In the genomic region with DNA sequence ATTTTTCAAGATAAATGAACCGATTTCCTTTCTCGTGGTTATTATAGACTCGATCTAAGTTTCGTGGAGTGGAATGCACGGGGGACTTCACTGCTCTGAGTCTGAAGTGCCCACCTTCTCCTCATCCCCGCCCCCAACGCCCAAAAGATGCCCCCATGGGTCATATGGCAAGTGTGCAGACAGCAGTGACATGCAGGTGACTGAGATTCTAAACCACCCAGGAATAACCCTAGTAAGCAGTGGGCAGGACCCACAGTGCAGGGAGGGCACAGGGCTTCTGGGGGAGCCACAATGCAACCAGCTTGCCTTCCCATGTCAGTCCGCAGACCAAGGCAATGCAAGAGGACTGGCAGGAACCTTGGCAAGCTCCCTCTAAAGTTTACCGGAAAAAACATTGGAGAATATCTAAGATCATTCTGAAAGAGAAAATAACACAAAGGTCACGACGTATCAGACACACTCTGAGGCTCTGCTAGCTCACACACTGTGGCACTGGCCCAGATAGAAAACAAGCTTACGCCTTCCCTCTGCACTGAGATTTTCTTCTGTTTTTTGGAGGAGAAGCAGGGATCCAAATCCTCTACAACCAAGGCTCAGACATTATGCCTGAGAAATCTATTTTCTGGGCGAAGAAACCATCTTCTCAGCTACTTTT, we compare ENCODE assay signal across 26 cellular contexts.
DNase-seq lines count a peak whose midpoint lies in the region; ATAC-seq, FAIRE-seq and TF ChIP-seq lines count a peak whose summit lies in the region.
"Had no signal": no experiment of that assay in that cellular context is flagged by ENCODE, and none has a peak within 500 bp of the region (broad histone marks: within the 10 kb centered on the region; RNA-seq: fewer than 3 reads in every experiment).

No MANE protein-coding gene starts in this region.

- H3K4ac ChIP-seq in mesenchymal stem cell (ENCODE audit: low read depth in 1 of 2, low read length in 2 of 2) = no peak overlapping the region

- ATAC-seq in right lobe of liver (peak; percentile 67 to 78 (median 74)), HepG2 (no peak)
- ATAC-seq in effector memory CD8-positive, alpha-beta T cell (replicated peaks) = no peak
- ATAC-seq in activated CD8-positive, alpha-beta memory T cell treated with anti-CD3 and anti-CD28 coated beads, Interleukin-2, amount 10 ng/mL, durations not matched to agents 7 days and 5 days = no peak
- ATAC-seq: activated CD8-positive, alpha-beta T cell treated with anti-CD3 and anti-CD28 coated beads, Interleukin-2, amount 10 ng/mL, durations not matched to agents 7 days and 5 days had no signal

- H3K27ac Mint-ChIP-seq in effector memory CD8-positive, alpha-beta T cell = peak overlapping the region; percentile 19 to 49
- H3K27ac Mint-ChIP-seq in activated CD8-positive, alpha-beta memory T cell treated with anti-CD3 and anti-CD28 coated beads, Interleukin-2, amount 10 ng/mL, durations not matched to agents 7 days and 5 days = no peak overlapping the region
- H3K27ac Mint-ChIP-seq: activated CD8-positive, alpha-beta T cell treated with anti-CD3 and anti-CD28 coated beads, Interleukin-2, amount 10 ng/mL, durations not matched to agents 7 days and 5 days; activated naive CD8-positive, alpha-beta T cell had no signal

- no peak overlapping the region for H2BK15ac ChIP-seq in mesenchymal stem cell (ENCODE audit: low read depth, poor library complexity, severe bottlenecking)

- TF ChIP-seq POLR2A in right lobe of liver (IDR thresholded peaks at IDR 0.05) (no peak), HepG2 (IDR thresholded peaks at IDR 0.05; ENCODE audit: insufficient read depth in 1 of 2, low read depth in 2 of 2, low read length in 2 of 2) (no peak)

- H4K8ac ChIP-seq in mesenchymal stem cell (ENCODE audit: low read length) = no peak overlapping the region

- no peak overlapping the region for H2AK5ac ChIP-seq in mesenchymal stem cell (ENCODE audit: low read length, severe bottlenecking)

- DNase-seq in right lobe of liver (no peak), HepG2 (ENCODE audit: low spot score) (no peak), mesenchymal stem cell (no peak), urothelium cell line (ENCODE audit: low spot score) (no peak), NCI-H1105 treated with DMSO at 0.1 percent for 48 hours (lab: John Stamatoyannopoulos, UW) (no peak), SIG-M5 treated with dmso at 0.1 percent for 504 hours (lab: John Stamatoyannopoulos, UW; ENCODE audit: unreplicated experiment) (no peak)
- no peak for DNase-seq in effector memory CD8-positive, alpha-beta T cell
- DNase-seq in activated CD8-positive, alpha-beta memory T cell treated with anti-CD3 and anti-CD28 coated beads, Interleukin-2, amount 10 ng/mL, durations not matched to agents 7 days and 5 days = no peak
- DNase-seq: activated CD4-positive, alpha-beta T cell treated with anti-CD3 and anti-CD28 coated beads for 1 hour; activated CD8-positive, alpha-beta T cell treated with anti-CD3 and anti-CD28 coated beads, Interleukin-2, amount 10 ng/mL, durations not matched to agents 7 days and 5 days; activated effector memory CD4-positive, alpha-beta T cell treated with Interleukin-2 at 50 U/mL for 16 hours; activated T-cell treated with anti-CD3 and anti-CD28 coated beads for 4 hours; DMS79; head of caudate nucleus; IMR-90; kidney glomerular epithelial cell; NCI-H2029 treated with DMSO at 0.1 percent for 48 hours; NCI-H226; NCI-H69; nucleus accumbens; stomach; T-helper 1 cell; trophoblast cell had no signal

- CTCF ChIA-PET in HepG2 (lab: Yijun Ruan, JAX; ENCODE audit: low intra/inter-chr PET ratio, low total read pairs) = no interaction called here
- CTCF ChIA-PET in activated CD8-positive, alpha-beta memory T cell treated with anti-CD3 and anti-CD28 coated beads, Interleukin-2, amount 10 ng/mL, durations not matched to agents 7 days and 5 days (lab: Charles Lee) = no interaction called here

- FAIRE-seq in HepG2 (lab: Jason Lieb, UNC) = no peak
- FAIRE-seq in urothelium cell line (lab: Jason Lieb, UNC) = peak; percentile 44
- FAIRE-seq: RCC 7860 had no signal

- intact Hi-C loops in right lobe of liver (cut with DNase I) = no loop called here
- intact Hi-C loops in HepG2 (cut with micrococcal nuclease; ENCODE audit: unreplicated experiment) = no loop called here

- WGBS in right lobe of liver (ENCODE audit: insufficient coverage, low coverage, low lambda C conversion rate, missing lambda C conversion rate) = 68% methylated on average over 12 of the region's 13 CpGs
- WGBS in HepG2 (ENCODE audit: low lambda C conversion rate) = 90% methylated on average over 13 of the region's 13 CpGs
- WGBS in mesenchymal stem cell = 92% methylated on average over 13 of the region's 13 CpGs

- no peak overlapping the region for H2BK5ac ChIP-seq in mesenchymal stem cell (ENCODE audit: low read depth, low read length, poor library complexity, severe bottlenecking)

- H3K4me1 ChIP-seq in right lobe of liver = peaks cover 0 to 12% (median 3%) of the 10 kb centered on the region in 4 donors
- no peaks in the 10 kb centered on the region for H3K4me1 ChIP-seq in HepG2 (ENCODE audit: insufficient read depth, low read length)
- peaks cover 2% of the 10 kb centered on the region for H3K4me1 ChIP-seq in mesenchymal stem cell (ENCODE audit: control insufficient read depth, insufficient read depth, low read depth, low read length)
- H3K4me1 ChIP-seq: prostate gland had no signal

- no peak overlapping the region for H2AFZ ChIP-seq in HepG2 (ENCODE audit: low read length)
- no peak overlapping the region for H2AFZ ChIP-seq in mesenchymal stem cell (ENCODE audit: low read depth, low read length)

- H3K79me2 ChIP-seq in HepG2 (ENCODE audit: insufficient read depth, low read length) = no peaks in the 10 kb centered on the region

- BruUV-seq in HepG2 (replicated peaks; lab: Mats Ljungman, UMichigan) = no TSS peak

- peaks cover 5% of the 10 kb centered on the region for H3K36me3 Mint-ChIP-seq in effector memory CD8-positive, alpha-beta T cell (ENCODE audit: insufficient read depth)
- no peaks in the 10 kb centered on the region for H3K36me3 Mint-ChIP-seq in activated CD8-positive, alpha-beta memory T cell treated with anti-CD3 and anti-CD28 coated beads, Interleukin-2, amount 10 ng/mL, durations not matched to agents 7 days and 5 days
- H3K36me3 Mint-ChIP-seq: activated naive CD8-positive, alpha-beta T cell had no signal

- H3K27me3 ChIP-seq in right lobe of liver (no peaks in the 10 kb centered on the region), HepG2 (ENCODE audit: control insufficient read depth in 1 of 2, insufficient read depth in 2 of 2, low read length in 2 of 2) (no peaks in the 10 kb centered on the region), mesenchymal stem cell (ENCODE audit: control insufficient read depth in 1 of 2, insufficient read depth in 1 of 2, low read length in 2 of 2) (no peaks in the 10 kb centered on the region)
- H3K27me3 ChIP-seq: stomach had no signal

- peaks cover 18% of the 10 kb centered on the region for H3K79me1 ChIP-seq in mesenchymal stem cell (replicated peaks; ENCODE audit: low read length, poor library complexity, severe bottlenecking)

- H3K9me3 ChIP-seq in right lobe of liver (no peaks in the 10 kb centered on the region), HepG2 (ENCODE audit: low read length) (no peaks in the 10 kb centered on the region), mesenchymal stem cell (ENCODE audit: control insufficient read depth, low read length) (no peaks in the 10 kb centered on the region)
- H3K9me3 ChIP-seq: prostate gland, stomach had no signal

- no peaks in the 10 kb centered on the region for H3K9me3 Mint-ChIP-seq in effector memory CD8-positive, alpha-beta T cell
- no peaks in the 10 kb centered on the region for H3K9me3 Mint-ChIP-seq in activated CD8-positive, alpha-beta memory T cell treated with anti-CD3 and anti-CD28 coated beads, Interleukin-2, amount 10 ng/mL, durations not matched to agents 7 days and 5 days (ENCODE audit: low read depth)

- H3K27ac ChIP-seq in right lobe of liver (no peak overlapping the region), HepG2 (ENCODE audit: extremely low read length, insufficient read depth, low read length) (no peak overlapping the region), mesenchymal stem cell (ENCODE audit: low read length, poor library complexity, severe bottlenecking) (no peak overlapping the region)
- H3K27ac ChIP-seq: prostate gland, stomach had no signal

- H3K4me2 ChIP-seq in HepG2 (ENCODE audit: low read depth, low read length) (no peak overlapping the region), mesenchymal stem cell (ENCODE audit: low read length, poor library complexity, severe bottlenecking) (no peak overlapping the region)

- no peak overlapping the region for H2BK120ac ChIP-seq in mesenchymal stem cell (ENCODE audit: low read depth, low read length)

- TF ChIP-seq EP300 in HepG2 (IDR thresholded peaks at IDR 0.05; ENCODE audit: low read depth in 2 of 2, low read length in 2 of 2) = no peak
- no peak for TF ChIP-seq EP300 in HepG2 (CRISPR knock-in tag; IDR thresholded peaks at IDR 0.05; ENCODE audit: borderline replicate concordance)

- TF ChIP-seq CTCF in right lobe of liver (IDR thresholded peaks at IDR 0.05) (no peak), HepG2 (CRISPR knock-in tag; IDR thresholded peaks at IDR 0.05) (no peak)

- H3K9ac ChIP-seq in HepG2 (ENCODE audit: insufficient read depth, low read depth, low read length) (no peak overlapping the region), mesenchymal stem cell (ENCODE audit: low read length) (peak overlapping the region; percentile 13)

- no peak for TF ChIP-seq RAD21 in HepG2 (CRISPR knock-in tag; IDR thresholded peaks at IDR 0.05)

- no peak overlapping the region for H3K23ac ChIP-seq in mesenchymal stem cell (ENCODE audit: low read length in 2 of 2)

- H3K4me1 Mint-ChIP-seq in effector memory CD8-positive, alpha-beta T cell (ENCODE audit: low read depth in 2 of 2) = peaks cover 0 to 13% of the 10 kb centered on the region in 2 donors
- H3K4me1 Mint-ChIP-seq in activated CD8-positive, alpha-beta memory T cell treated with anti-CD3 and anti-CD28 coated beads, Interleukin-2, amount 10 ng/mL, durations not matched to agents 7 days and 5 days = no peaks in the 10 kb centered on the region

- 0 out of 2 replicates have a peak, but pooled peaks cover 2% of the 10 kb centered on the region for H4K20me1 ChIP-seq in HepG2 (ENCODE audit: insufficient read depth, low read length)

- H3K18ac ChIP-seq in mesenchymal stem cell (ENCODE audit: low read depth in 1 of 2, low read length in 2 of 2) = no peak overlapping the region

- H3K27me3 Mint-ChIP-seq in effector memory CD8-positive, alpha-beta T cell = no peaks in the 10 kb centered on the region
- no peaks in the 10 kb centered on the region for H3K27me3 Mint-ChIP-seq in activated CD8-positive, alpha-beta memory T cell treated with anti-CD3 and anti-CD28 coated beads, Interleukin-2, amount 10 ng/mL, durations not matched to agents 7 days and 5 days
- H3K27me3 Mint-ChIP-seq: activated naive CD8-positive, alpha-beta T cell had no signal

- H3K4me3 ChIP-seq in right lobe of liver = no peak overlapping the region
- no peak overlapping the region for H3K4me3 ChIP-seq in HepG2 (replicated peaks in 1 of 3; ENCODE audit: insufficient read depth in 1 of 3, low read depth in 2 of 3, low read length in 3 of 3)
- H3K4me3 ChIP-seq in mesenchymal stem cell (ENCODE audit: insufficient read depth in 1 of 2, low read depth in 1 of 2, low read length in 2 of 2) = no peak overlapping the region
- H3K4me3 ChIP-seq: prostate gland, stomach had no signal

- H2BK12ac ChIP-seq in mesenchymal stem cell (ENCODE audit: low read length in 2 of 2) = no peak overlapping the region

- in situ Hi-C loops in HepG2 (cut with HindIII; ENCODE audit: extremely low pct_ligation_motif_present, low pct_unique_long_range_greater_than_20kb) = no loop called here

- H4K91ac ChIP-seq in mesenchymal stem cell (ENCODE audit: low read length) = no peak overlapping the region

- no peak overlapping the region for H3K14ac ChIP-seq in mesenchymal stem cell (ENCODE audit: low read length in 2 of 2)

- POLR2A ChIA-PET in HepG2 (lab: Yijun Ruan, JAX) = no interaction called here

- no peak overlapping the region for H3K4me3 Mint-ChIP-seq in effector memory CD8-positive, alpha-beta T cell
- no peak overlapping the region for H3K4me3 Mint-ChIP-seq in activated CD8-positive, alpha-beta memory T cell treated with anti-CD3 and anti-CD28 coated beads, Interleukin-2, amount 10 ng/mL, durations not matched to agents 7 days and 5 days
- H3K4me3 Mint-ChIP-seq: activated CD8-positive, alpha-beta T cell treated with anti-CD3 and anti-CD28 coated beads, Interleukin-2, amount 10 ng/mL, durations not matched to agents 7 days and 5 days; activated naive CD8-positive, alpha-beta T cell had no signal

- H3K36me3 ChIP-seq in right lobe of liver = no peaks in the 10 kb centered on the region
- peaks cover 0 to 6% of the 10 kb centered on the region in 2 experiments; a peak in 1 of 5 replicates for H3K36me3 ChIP-seq in HepG2 (replicated peaks in 1 of 2; ENCODE audit: control insufficient read depth in 1 of 2, insufficient read depth in 2 of 2, low read length in 2 of 2)
- H3K36me3 ChIP-seq in mesenchymal stem cell (ENCODE audit: control insufficient read depth in 1 of 2, insufficient read depth in 2 of 2, low read depth in 1 of 2, low read length in 2 of 2) = peaks cover 0 to 49% of the 10 kb centered on the region in 2 experiments
- H3K36me3 ChIP-seq: prostate gland, stomach had no signal

Comparison
In these comparisons a context has a peak if more than half of its experiments do, and no peak if none do; other contexts are left out.
1. ATAC-seq: peak in right lobe of liver (4 of 4); none in HepG2 (single experiment), effector memory CD8-positive, alpha-beta T cell (single experiment) and activated CD8-positive, alpha-beta memory T cell treated with anti-CD3 and anti-CD28 coated beads, Interleukin-2, amount 10 ng/mL, durations not matched to agents 7 days and 5 days (single experiment).